28 cellular contexts compared by ENCODE assay signal in the genomic region with DNA sequence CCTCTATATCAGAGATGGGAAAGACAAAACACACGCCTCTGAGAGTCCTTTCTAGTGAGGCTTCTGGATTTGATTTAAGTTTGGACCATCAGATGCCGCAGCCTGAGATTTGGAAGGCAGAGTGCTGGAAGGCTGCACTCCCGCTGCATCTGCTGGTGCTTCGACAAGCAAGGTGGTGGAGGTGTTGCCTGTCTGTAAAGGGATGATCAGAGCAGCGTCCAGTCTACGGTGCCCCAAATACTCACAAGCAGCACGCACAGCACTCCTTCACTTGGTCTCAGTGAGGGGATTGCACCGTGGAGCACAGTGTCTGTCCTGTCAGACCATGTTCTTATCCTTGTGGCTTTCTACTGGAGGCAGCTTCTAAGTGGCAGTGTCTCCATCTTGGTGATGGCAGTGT.
"Had no signal": no experiment of that assay in that cellular context is flagged by ENCODE, and none has a peak within 500 bp of the region (broad histone marks: within the 10 kb centered on the region; RNA-seq: fewer than 3 reads in every experiment).

No MANE protein-coding gene starts in this region.

- H3K4me2 ChIP-seq: neural progenitor cell, smooth muscle cell had no signal

- DNase-seq: hypothalamus; immature natural killer cell; kidney; left ventricle myocardium inferior; naive B cell; natural killer cell; nephron progenitor cell; occipital lobe; ovary; right lobe of liver; stimulated activated CD4-positive, alpha-beta T cell treated with anti-CD3 and anti-CD28 coated beads, Interleukin-1b, Interleukin-23, amount 100 ng/mL, for 48 hours; stimulated activated CD4-positive, alpha-beta T cell treated with anti-CD3 and anti-CD28 coated beads, Interleukin-2, amount 100 ng/mL, for 48 hours; stimulated activated CD4-positive, alpha-beta T cell treated with anti-CD3 and anti-CD28 coated beads, Interleukin-4, amount 100 ng/mL, for 4 hours; stimulated activated CD8-positive, alpha-beta memory T cell treated with anti-CD3 and anti-CD28 coated beads, Interleukin-4, amount 100 ng/mL, for 48 hours; stimulated activated naive CD4-positive, alpha-beta T cell treated with Interleukin-2 at 50 U/mL for 16 hours; stimulated activated naive CD8-positive, alpha-beta T cell treated with anti-CD3 and anti-CD28 coated beads, Interleukin-15, amount 100 ng/mL, for 72 hours; substantia nigra; thyroid gland; transverse colon; uterus had no signal

- H2AFZ ChIP-seq: neural progenitor cell had no signal

- H3K27ac Mint-ChIP-seq: immature natural killer cell; mesothelial cell of epicardium; natural killer cell; progenitor cell of endocrine pancreas; stimulated activated memory B cell treated with anti-CD40 and anti-IgM and Interleukin-4, amounts not matched to agents 10 μg/mL and 1 μg/mL and 100 μg/mL, for 72 hours had no signal

- H3K27me3 ChIP-seq: neural progenitor cell, ovary, right atrium auricular region, right lobe of liver, thyroid gland, transverse colon, uterus had no signal

- H3K4me3 Mint-ChIP-seq: immature natural killer cell; mesothelial cell of epicardium; naive B cell; natural killer cell; nephron progenitor cell; neural progenitor cell; stimulated activated memory B cell treated with anti-CD40 and anti-IgM and Interleukin-4, amounts not matched to agents 10 μg/mL and 1 μg/mL and 100 μg/mL, for 72 hours; stimulated activated naive CD8-positive, alpha-beta T cell treated with anti-CD3 and anti-CD28 coated beads, Interleukin-15, amount 100 ng/mL, for 72 hours had no signal

- H3K9me3 Mint-ChIP-seq: natural killer cell, neural progenitor cell had no signal

- H3K27ac ChIP-seq: left ventricle myocardium inferior, neural progenitor cell, neutrophil, ovary, right atrium auricular region, right lobe of liver, thyroid gland, transverse colon, uterus had no signal

- H3K4me1 ChIP-seq: left ventricle myocardium inferior, neural progenitor cell, right atrium auricular region, right lobe of liver, thyroid gland, transverse colon, uterus had no signal

- H3K27me3 Mint-ChIP-seq: naive B cell; stimulated activated memory B cell treated with anti-CD40 and anti-IgM and Interleukin-4, amounts not matched to agents 10 μg/mL and 1 μg/mL and 100 μg/mL, for 72 hours; stimulated activated naive CD8-positive, alpha-beta T cell treated with anti-CD3 and anti-CD28 coated beads, Interleukin-15, amount 100 ng/mL, for 72 hours had no signal

- H3K4me3 ChIP-seq: left ventricle myocardium inferior, lung, neural progenitor cell, ovary, right atrium auricular region, right lobe of liver, smooth muscle cell, thyroid gland, transverse colon, uterus had no signal

- ATAC-seq: natural killer cell; right lobe of liver; stimulated activated memory B cell treated with anti-CD40 and anti-IgM and Interleukin-4, amounts not matched to agents 10 μg/mL and 1 μg/mL and 100 μg/mL, for 72 hours; stimulated activated naive CD8-positive, alpha-beta T cell treated with anti-CD3 and anti-CD28 coated beads, Interleukin-15, amount 100 ng/mL, for 72 hours had no signal

- H3K36me3 ChIP-seq: left ventricle myocardium inferior, neural progenitor cell, neutrophil, ovary, right atrium auricular region, right lobe of liver, thyroid gland, transverse colon, uterus had no signal

- H3K36me3 Mint-ChIP-seq: immature natural killer cell; mesothelial cell of epicardium; naive B cell; natural killer cell; neural progenitor cell; stimulated activated memory B cell treated with anti-CD40 and anti-IgM and Interleukin-4, amounts not matched to agents 10 μg/mL and 1 μg/mL and 100 μg/mL, for 72 hours had no signal

- H3K9me3 ChIP-seq: neutrophil, ovary, right atrium auricular region, right lobe of liver, thyroid gland, transverse colon, uterus had no signal
